In genomic region chr16:81401035-81401950, GRCh38 we compare ENCODE assay signal across 10 cellular contexts. TPM values are rescaled to one million over a fixed set of nuclear protein-coding genes. Genes with fewer than 3 reads are reported as not detected.
DNase-seq lines count a peak whose midpoint lies in the region; ATAC-seq, FAIRE-seq and TF ChIP-seq lines count a peak whose summit lies in the region.
"Had no signal": no experiment of that assay in that cellular context is flagged by ENCODE, and none has a peak within 500 bp of the region (broad histone marks: within the 10 kb centered on the region; RNA-seq: fewer than 3 reads in every experiment).

No MANE protein-coding gene starts in this region.

- H3K9ac ChIP-seq in BLaER1 (no peak overlapping the region), endothelial cell of umbilical vein (replicated peaks; ENCODE audit: extremely low read depth, insufficient read depth, low read length) (peak overlapping the region; percentile 2)

- no peaks in the 10 kb centered on the region for H4K20me1 ChIP-seq in BLaER1
- no peaks in the 10 kb centered on the region for H4K20me1 ChIP-seq in endothelial cell of umbilical vein (replicated peaks; ENCODE audit: control insufficient read depth, extremely low read depth, insufficient read depth, low read length)

- peaks cover 9% of the 10 kb centered on the region; the same call in 1 of the 2 replicates for H3K9me3 ChIP-seq in BLaER1
- H3K9me3 ChIP-seq in endothelial cell of umbilical vein (replicated peaks; ENCODE audit: control insufficient read depth, insufficient read depth, low read length), result no peaks in the 10 kb centered on the region

- intact Hi-C loops in endothelial cell of umbilical vein (cut with micrococcal nuclease), result loop anchor here (1.0 kb wide), 1 partner anchor 16 kb away; no protein-coding TSS in a partner anchor

- H3K4me3 ChIP-seq in BLaER1 (no peak overlapping the region), endothelial cell of umbilical vein (replicated peaks in 1 of 3; ENCODE audit: insufficient read depth in 1 of 3, low read depth in 1 of 3, low read length in 3 of 3) (no peak overlapping the region)

- peak; percentile 95 for DNase-seq in M059J (ENCODE audit: low read depth)
- peak; percentile 64 for DNase-seq in endothelial cell of umbilical vein (ENCODE audit: low read depth, low spot score)
- DNase-seq in omental fat pad (ENCODE audit: low spot score), result no peak
- DNase-seq in NCI-H2081 treated with DMSO at 0.1 percent for 48 hours (lab: John Stamatoyannopoulos, UW), result no peak
- DNase-seq in stimulated activated CD8-positive, alpha-beta memory T cell treated with anti-CD3 and anti-CD28 coated beads, Interleukin-4, amount 100 ng/mL, for 48 hours, result no peak
- DNase-seq: activated CD8-positive, alpha-beta T cell treated with anti-CD3 and anti-CD28 coated beads, Interleukin-2, amount 10 ng/mL, durations not matched to agents 7 days and 5 days; immature natural killer cell had no signal

- H3K4me1 ChIP-seq in BLaER1 (peaks cover 10% of the 10 kb centered on the region; the same call in 1 of the 2 replicates), endothelial cell of umbilical vein (ENCODE audit: control insufficient read depth, extremely low read depth, insufficient read depth, low read length) (peaks cover 22% of the 10 kb centered on the region)

- no peaks in the 10 kb centered on the region for H3K9me1 ChIP-seq in endothelial cell of umbilical vein (replicated peaks; ENCODE audit: control insufficient read depth, extremely low read depth, insufficient read depth, low read length)

- no TSS peak for BruUV-seq in endothelial cell of umbilical vein (replicated peaks; lab: Mats Ljungman, UMichigan)

- dilution Hi-C loops in endothelial cell of umbilical vein (cut with MboI; ENCODE audit: extremely low pct_ligation_motif_present, low sequenced_read_pairs), result no loop called here

- POLR2A ChIA-PET in endothelial cell of umbilical vein (lab: Charles Lee), result interaction anchor here (0.6 kb wide), 1 partner anchor 16 kb away, joined by 4 read pairs; no protein-coding TSS in a partner anchor

- CTCF ChIA-PET in endothelial cell of umbilical vein (lab: Charles Lee), result interaction anchor here (0.8 to 2.7 kb wide), 8 partner anchors 17 to 335 kb away, joined by 3 to 20 read pairs (median 4); no protein-coding TSS in a partner anchor

- H3K27ac ChIP-seq in BLaER1 (no peak overlapping the region), endothelial cell of umbilical vein (ENCODE audit: insufficient read depth, low read depth, low read length) (peak overlapping the region; percentile 33)

- peak; percentile 77 for FAIRE-seq in endothelial cell of umbilical vein (lab: Jason Lieb, UNC)

- H2AFZ ChIP-seq in endothelial cell of umbilical vein (ENCODE audit: low read depth, low read length), result no peak overlapping the region

- H3K79me2 ChIP-seq in endothelial cell of umbilical vein (ENCODE audit: control insufficient read depth, insufficient read depth, low read length), result no peaks in the 10 kb centered on the region

- peak overlapping the region; percentile 2; the same call in 1 of the 2 replicates for H3K4me2 ChIP-seq in BLaER1
- peak overlapping the region; percentile 8 for H3K4me2 ChIP-seq in endothelial cell of umbilical vein (ENCODE audit: insufficient read depth, low read length)

- no peaks in the 10 kb centered on the region for H3K27me3 ChIP-seq in BLaER1
- no peaks in the 10 kb centered on the region for H3K27me3 ChIP-seq in endothelial cell of umbilical vein (ENCODE audit: control insufficient read depth in 2 of 2, insufficient read depth in 2 of 2, low read length in 2 of 2)

- TF ChIP-seq CTCF in endothelial cell of umbilical vein (IDR thresholded peaks at IDR 0.05; ENCODE audit: extremely low read depth in 1 of 2, insufficient read depth in 1 of 2, low read depth in 1 of 2, low read length in 2 of 2) (no peak), omental fat pad (IDR thresholded peaks at IDR 0.05) (no peak)

- TF ChIP-seq POLR2A in endothelial cell of umbilical vein (IDR thresholded peaks at IDR 0.05; ENCODE audit: low read depth, low read length), result no peak

- ATAC-seq in omental fat pad (ENCODE audit: low FRiP score), result peak; percentile 42
- ATAC-seq in GM21423 (IDR thresholded peaks at IDR 0.05; ENCODE audit: unreplicated experiment), result no peak
- no peak for ATAC-seq in HG03442 (IDR thresholded peaks at IDR 0.05; ENCODE audit: unreplicated experiment)
- ATAC-seq: activated CD8-positive, alpha-beta T cell treated with anti-CD3 and anti-CD28 coated beads, Interleukin-2, amount 10 ng/mL, durations not matched to agents 7 days and 5 days had no signal

- H3K36me3 ChIP-seq in BLaER1 (no peaks in the 10 kb centered on the region), endothelial cell of umbilical vein (ENCODE audit: control insufficient read depth in 2 of 2, extremely low read depth in 1 of 2, insufficient read depth in 2 of 2, low read length in 2 of 2) (no peaks in the 10 kb centered on the region)

TF ChIP-seq in endothelial cell of umbilical vein, 7 proteins besides CTCF, POLR2A, EP300 and RAD21:
- TF ChIP-seq POLR2AphosphoS5 (IDR thresholded peaks at IDR 0.05; ENCODE audit: insufficient read depth, low read depth, low read length) (no peak), FOS (IDR thresholded peaks at IDR 0.05; ENCODE audit: borderline replicate concordance, insufficient read depth, low read length) (peak; percentile 37), GATA2 (IDR thresholded peaks at IDR 0.05; ENCODE audit: insufficient read depth, insufficient read length, low read depth, low read length) (peak; percentile 15)

RNA-seq across cellular contexts. Expression of gene CMIP, which starts 43.3 kb away (rescaled TPM):
- 7.2 and 15.8 TPM in 2 replicates for total RNA-seq in M059J (2014; rRNA removed; shearing (Covaris generic))
- total RNA-seq in endothelial cell of umbilical vein, result 82.4 and 101 TPM in 2 replicates
- 23.6 and 29.0 TPM in 2 replicates for polyA plus RNA-seq in endothelial cell of umbilical vein
- 31.1 and 32.0 TPM in 2 replicates for polyA plus RNA-seq in endothelial cell of umbilical vein (2011; cell fraction: cytosol; rRNA removed)
- 55.1 and 76.2 TPM in 2 replicates for polyA plus RNA-seq in endothelial cell of umbilical vein (2011; cell fraction: nucleus; rRNA removed)
- 43.0 and 55.4 TPM in 2 replicates for polyA plus RNA-seq in endothelial cell of umbilical vein (2012)
- polyA minus RNA-seq in endothelial cell of umbilical vein, result 81.6 and 92.9 TPM in 2 replicates
- polyA minus RNA-seq in endothelial cell of umbilical vein (2011; cell fraction: cytosol; rRNA and poly(A)+ RNA removed), result 15.4 TPM
- 99.8 and 106 TPM in 2 replicates for polyA minus RNA-seq in endothelial cell of umbilical vein (2011; cell fraction: nucleus; rRNA and poly(A)+ RNA removed)
- 10 to 100 TPM; 15.8 to 52.8 (median 32.0) TPM for total RNA-seq in omental fat pad

Comparison
In these comparisons a context has a peak if more than half of its experiments do, and no peak if none do; other contexts are left out.
1. DNase-seq: peak in M059J (single experiment) and endothelial cell of umbilical vein (single experiment); none in omental fat pad (single experiment), NCI-H2081 treated with DMSO at 0.1 percent for 48 hours (single experiment) and stimulated activated CD8-positive, alpha-beta memory T cell treated with anti-CD3 and anti-CD28 coated beads, Interleukin-4, amount 100 ng/mL, for 48 hours (single experiment).